ENCODE assay signal across 22 cellular contexts in the genomic region with DNA sequence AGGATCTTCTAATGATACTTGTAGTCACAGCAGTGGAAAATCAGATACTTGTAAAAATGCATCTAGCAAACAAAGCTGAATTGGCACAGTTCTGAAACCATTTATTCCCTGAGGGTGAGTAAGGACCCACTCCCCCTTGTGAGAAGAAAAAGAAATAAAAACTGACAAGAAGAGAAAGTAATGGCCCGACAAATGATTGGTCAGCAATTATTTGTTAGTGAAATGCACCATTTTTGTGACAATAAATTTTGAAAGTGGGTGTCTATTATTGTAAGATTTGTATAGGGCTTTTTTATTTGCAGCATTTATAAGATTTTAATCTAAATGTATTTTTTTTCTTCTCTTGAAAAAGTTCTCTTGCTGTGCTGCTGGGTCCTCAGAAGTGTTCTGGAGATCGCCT.
"Had no signal": no experiment of that assay in that cellular context is flagged by ENCODE, and none has a peak within 500 bp of the region (broad histone marks: within the 10 kb centered on the region; RNA-seq: fewer than 3 reads in every experiment).

No MANE protein-coding gene starts in this region.

- H3K9ac ChIP-seq: SK-N-SH had no signal

- DNase-seq: Karpas-422; KG1; MG63; NCI-H1092; NCI-H1105 treated with DMSO at 0.1 percent for 48 hours; NCI-H1436; NCI-H187 treated with DMSO at 0.1 percent for 48 hours; NCI-H2029 treated with DMSO at 0.1 percent for 48 hours; NCI-H2171 treated with DMSO at 0.1 percent for 48 hours; NCI-H345; NCI-H446 treated with DMSO at 0.1 percent for 48 hours; NCI-H510A treated with DMSO at 0.1 percent for 48 hours; NCI-H526; NCI-H82; NK-92 treated with Interleukin-12 subunit alpha and Interleukin-12 subunit beta, amount 100 ng/mL, for 24 hours; PC-3; SHP77; SK-N-SH; SW 1271; T-cell had no signal

- H3K9me3 ChIP-seq: MG63, SK-N-SH had no signal

- H3K4me3 ChIP-seq: MG63 had no signal

- H3K4me2 ChIP-seq: SK-N-SH had no signal

- ATAC-seq: Panc1, PC-3, T-cell had no signal

- H3K27ac ChIP-seq: RWPE1 had no signal

- H3K27me3 ChIP-seq: MG63 had no signal

- H3K36me3 ChIP-seq: MG63 had no signal
